10 cellular contexts compared by ENCODE assay signal in genomic region chr10:46523881-46524470, GRCh38. TPM values are rescaled to one million over a fixed set of nuclear protein-coding genes. Genes with fewer than 3 reads are reported as not detected.
DNase-seq lines count a peak whose midpoint lies in the region; TF ChIP-seq lines count a peak whose summit lies in the region.
"Had no signal": no experiment of that assay in that cellular context is flagged by ENCODE, and none has a peak within 500 bp of the region (broad histone marks: within the 10 kb centered on the region; RNA-seq: fewer than 3 reads in every experiment).

No MANE protein-coding gene starts in this region.

- WGBS in stomach, 5 donors, result 30 to 48% (median 38%) methylated on average over 10 of the region's 10 CpGs

- no peaks in the 10 kb centered on the region for H3K4me1 Mint-ChIP-seq in activated T-cell treated with anti-CD3 and anti-CD28 coated beads, Interleukin-2, amount 50 U/mL, for 24 hours (ENCODE audit: low read depth)
- H3K4me1 Mint-ChIP-seq: activated B cell treated with CpG ODN at 0.5 μM for 24 hours; CD4-positive, CD25-positive, alpha-beta regulatory T cell had no signal

- intact Hi-C loops in stomach (cut with DNase I; ENCODE audit: low total_unique reads), result no loop called here

- H3K4me3 Mint-ChIP-seq in activated T-cell treated with anti-CD3 and anti-CD28 coated beads, Interleukin-2, amount 50 U/mL, for 24 hours, result no peak overlapping the region
- H3K4me3 Mint-ChIP-seq: activated B cell treated with CpG ODN at 0.5 μM for 24 hours; CD4-positive, CD25-positive, alpha-beta regulatory T cell had no signal

- no peaks in the 10 kb centered on the region for H3K9me3 Mint-ChIP-seq in activated T-cell treated with anti-CD3 and anti-CD28 coated beads, Interleukin-2, amount 50 U/mL, for 24 hours
- H3K9me3 Mint-ChIP-seq: activated B cell treated with CpG ODN at 0.5 μM for 24 hours had no signal

- no peaks in the 10 kb centered on the region for H3K36me3 ChIP-seq in stomach

- peak overlapping the region in 1 of 5 donors; percentile 58 for H3K27ac ChIP-seq in stomach

- H3K4me3 ChIP-seq in fibroblast of the aortic adventitia (ENCODE audit: low read depth, low read length) (no peak overlapping the region), stomach (no peak overlapping the region)

- no peak for TF ChIP-seq CTCF in fibroblast of the aortic adventitia (IDR thresholded peaks at IDR 0.05; ENCODE audit: insufficient read depth, low read length)
- TF ChIP-seq CTCF in stomach (IDR thresholded peaks at IDR 0.05), result no peak

- no peaks in the 10 kb centered on the region for H3K9me3 ChIP-seq in stomach

- H3K36me3 Mint-ChIP-seq in activated T-cell treated with anti-CD3 and anti-CD28 coated beads, Interleukin-2, amount 50 U/mL, for 24 hours (ENCODE audit: low read depth), result no peaks in the 10 kb centered on the region
- H3K36me3 Mint-ChIP-seq: CD4-positive, CD25-positive, alpha-beta regulatory T cell had no signal

- H3K27me3 Mint-ChIP-seq in activated T-cell treated with anti-CD3 and anti-CD28 coated beads, Interleukin-2, amount 50 U/mL, for 24 hours, result no peaks in the 10 kb centered on the region
- H3K27me3 Mint-ChIP-seq: activated B cell treated with CpG ODN at 0.5 μM for 24 hours; CD4-positive, CD25-positive, alpha-beta regulatory T cell had no signal

- H3K27ac Mint-ChIP-seq in activated T-cell treated with anti-CD3 and anti-CD28 coated beads, Interleukin-2, amount 50 U/mL, for 24 hours, result no peak overlapping the region
- H3K27ac Mint-ChIP-seq: activated B cell treated with CpG ODN at 0.5 μM for 24 hours; CD4-positive, CD25-positive, alpha-beta regulatory T cell had no signal

- peak; percentile 22 for DNase-seq in activated T-cell treated with anti-CD3 and anti-CD28 coated beads, Interleukin-2, amount 50 U/mL, for 24 hours
- no peak for DNase-seq in activated T-cell treated with anti-CD3 and anti-CD28 coated beads for 4 hours
- peak; percentile 96 for DNase-seq in RPMI7951 (ENCODE audit: low read depth)
- peak; percentile 94 for DNase-seq in fibroblast of the aortic adventitia (ENCODE audit: low read depth)
- peak; percentile 28 for DNase-seq in stomach
- DNase-seq in NCI-H526 (lab: John Stamatoyannopoulos, UW), result no peak
- no peak for DNase-seq in NCI-H1930 (lab: John Stamatoyannopoulos, UW)
- DNase-seq in GOT3 (lab: John Stamatoyannopoulos, UW), result no peak

- TF ChIP-seq POLR2A in stomach (IDR thresholded peaks at IDR 0.05), result no peak

- peaks cover 9 to 23% (median 14%) of the 10 kb centered on the region in 4 donors for H3K4me1 ChIP-seq in stomach

- no peak for TF ChIP-seq EP300 in stomach (IDR thresholded peaks at IDR 0.05)

- no peaks in the 10 kb centered on the region for H3K27me3 ChIP-seq in stomach

RNA-seq across cellular contexts. Expression of gene GPRIN2, which starts 32.5 kb away (rescaled TPM):
- total RNA-seq in RPMI7951 (2014; rRNA removed; shearing (Covaris generic)), result not detected in 2 replicates
- total RNA-seq in fibroblast of the aortic adventitia (ENCODE audit: low replicate concordance) (not detected in 2 replicates), stomach (10 to 100 TPM in 4 of 5 donors, 1 to 10 TPM in 1; 3.5 to 27.8 (median 15.2) TPM)
- polyA plus RNA-seq in stomach, result 10 to 100 TPM in 1 of 3 donors, 1 to 10 TPM in 2; 5.0 to 10.8 (median 5.0) TPM
- total RNA-seq: activated B cell treated with CpG ODN at 0.5 μM for 24 hours; CD4-positive, CD25-positive, alpha-beta regulatory T cell had no signal
- polyA plus RNA-seq: CD4-positive, CD25-positive, alpha-beta regulatory T cell had no signal

RNA-seq across cellular contexts. Expression of gene SYT15, which starts 55.0 kb away (rescaled TPM):
- total RNA-seq in RPMI7951 (2014; rRNA removed; shearing (Covaris generic)), result under 0.01 TPM in 1 of 2 replicates, not detected in the other
- total RNA-seq in fibroblast of the aortic adventitia (ENCODE audit: low replicate concordance) (under 0.01 and 0.41 TPM in 2 replicates), stomach (10 to 100 TPM in 1 of 5 donors, 1 to 10 TPM in 1, under 1 TPM in 1, not detected in 2; 0.29 to 85.8 (median 2.9) TPM)
- under 1 TPM; 0.12 to 0.95 (median 0.92) TPM for polyA plus RNA-seq in stomach

RNA-seq across cellular contexts. Expression of gene NPY4R, which starts 58.2 kb away (rescaled TPM):
- 0.10 TPM in 1 of 2 replicates, not detected in the other for total RNA-seq in RPMI7951 (2014; rRNA removed; shearing (Covaris generic))
- total RNA-seq in fibroblast of the aortic adventitia (ENCODE audit: low replicate concordance), result not detected in 2 replicates
- 10 to 100 TPM in 1 of 5 donors, 1 to 10 TPM in 1, not detected in 3; 3.0 to 22.9 TPM for total RNA-seq in stomach
- under 1 TPM in 1 of 3 donors, not detected in 2; 0.19 TPM for polyA plus RNA-seq in stomach
- total RNA-seq: activated B cell treated with CpG ODN at 0.5 μM for 24 hours; CD4-positive, CD25-positive, alpha-beta regulatory T cell had no signal
- polyA plus RNA-seq: CD4-positive, CD25-positive, alpha-beta regulatory T cell had no signal

Comparison
In these comparisons a context has a peak if more than half of its experiments do, and no peak if none do; other contexts are left out.
1. DNase-seq: peak in activated T-cell treated with anti-CD3 and anti-CD28 coated beads, Interleukin-2, amount 50 U/mL, for 24 hours (single experiment), RPMI7951 (single experiment), fibroblast of the aortic adventitia (single experiment) and stomach (single experiment); none in activated T-cell treated with anti-CD3 and anti-CD28 coated beads for 4 hours (single experiment), NCI-H526 (0 of 2), NCI-H1930 (0 of 2) and GOT3 (single experiment).